11 cellular contexts compared by ENCODE assay signal in the genomic region with DNA sequence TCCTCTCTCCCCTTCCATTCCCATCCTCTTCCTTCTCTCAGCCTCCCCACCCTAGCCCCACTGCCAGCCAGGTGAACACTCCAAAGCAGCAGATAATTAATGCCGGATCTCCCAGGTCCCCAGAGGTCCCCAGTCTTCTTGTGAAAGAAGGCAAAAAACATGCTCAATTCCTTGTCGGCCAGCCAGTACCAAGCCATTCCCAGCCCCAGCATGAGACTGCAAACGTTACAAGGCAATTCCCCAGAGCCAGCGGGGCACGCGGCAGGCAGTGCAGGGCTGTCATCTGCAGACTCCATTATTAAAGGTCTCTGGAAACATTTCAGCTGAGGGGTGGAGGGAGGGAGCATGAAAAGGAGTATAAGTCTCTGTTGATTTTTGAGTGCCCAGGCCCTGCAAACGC.
DNase-seq lines count a peak whose midpoint lies in the region; TF ChIP-seq lines count a peak whose summit lies in the region.
"Had no signal": no experiment of that assay in that cellular context is flagged by ENCODE, and none has a peak within 500 bp of the region (broad histone marks: within the 10 kb centered on the region; RNA-seq: fewer than 3 reads in every experiment).

No MANE protein-coding gene starts in this region.

- H3K4me1 ChIP-seq in ascending aorta (peaks cover 4 to 16% of the 10 kb centered on the region in 2 donors), subcutaneous abdominal adipose tissue (ENCODE audit: control insufficient read depth in 5 of 5, insufficient read depth in 5 of 5, low read length in 5 of 5) (peaks cover 15 to 84% (median 43%) of the 10 kb centered on the region in 5 donors)

- DNase-seq in NCI-H1092 (lab: John Stamatoyannopoulos, UW) (peak; percentile 40), ascending aorta (ENCODE audit: low spot score in 2 of 2) (no peak), left kidney (ENCODE audit: low read depth, low spot score) (peak; percentile 71), NCI-H446 treated with DMSO at 0.1 percent for 48 hours (lab: John Stamatoyannopoulos, UW) (no peak)
- no peak for DNase-seq in activated CD4-positive, CD25-positive, alpha-beta regulatory T cell (lab: John Stamatoyannopoulos, UW)
- DNase-seq in stimulated activated CD4-positive, alpha-beta T cell treated with anti-CD3 and anti-CD28 coated beads, Interleukin-2, amount 100 ng/mL, for 24 hours = no peak
- no peak for DNase-seq in activated effector memory CD4-positive, alpha-beta T cell treated with anti-CD3 and anti-CD28 coated beads, Interleukin-2, amount 50 U/mL, for 16 hours
- DNase-seq: activated naive CD4-positive, alpha-beta T cell treated with anti-CD3 and anti-CD28 coated beads, Interleukin-2, amount 10 ng/mL, durations not matched to agents 7 days and 5 days; NCI-H2029 had no signal

- intact Hi-C loops in ascending aorta (cut with DNase I) = loop anchor here (2.0 to 5.0 kb wide), 2 partner anchors 84 to 106 kb away; no protein-coding TSS in a partner anchor

- no peaks in the 10 kb centered on the region for H3K9me3 ChIP-seq in ascending aorta
- H3K9me3 ChIP-seq in subcutaneous abdominal adipose tissue (ENCODE audit: control insufficient read depth in 5 of 5, low read length in 5 of 5) = no peaks in the 10 kb centered on the region
- H3K9me3 ChIP-seq: ovary had no signal

- no peaks in the 10 kb centered on the region for H3K27me3 ChIP-seq in ascending aorta
- H3K27me3 ChIP-seq in subcutaneous abdominal adipose tissue (ENCODE audit: control insufficient read depth in 5 of 5, insufficient read depth in 4 of 5, low read length in 5 of 5) = no peaks in the 10 kb centered on the region
- H3K27me3 ChIP-seq: ovary had no signal

- no peak for TF ChIP-seq CTCF in ascending aorta (IDR thresholded peaks at IDR 0.05)

- H3K4me3 ChIP-seq in ascending aorta (no peak overlapping the region), subcutaneous abdominal adipose tissue (ENCODE audit: low read depth in 1 of 5, low read length in 5 of 5) (no peak overlapping the region)
- H3K4me3 ChIP-seq: ovary had no signal

- peak overlapping the region in 1 of 5 donors; percentile 7 for H3K9ac ChIP-seq in subcutaneous abdominal adipose tissue (ENCODE audit: low read length in 5 of 5)

- H3K27ac ChIP-seq in ascending aorta = peak overlapping the region; percentile 54 to 58
- peak overlapping the region; percentile 54 for H3K27ac ChIP-seq in subcutaneous abdominal adipose tissue (ENCODE audit: low read depth, low read length)

- H3K36me3 ChIP-seq in ascending aorta (no peaks in the 10 kb centered on the region), subcutaneous abdominal adipose tissue (ENCODE audit: control insufficient read depth in 5 of 5, insufficient read depth in 5 of 5, low read length in 5 of 5) (peaks cover 0 to 2% (median 0%) of the 10 kb centered on the region in 5 donors)
- H3K36me3 ChIP-seq: ovary had no signal

Comparison
In these comparisons a context has a peak if more than half of its experiments do, and no peak if none do; other contexts are left out.
1. DNase-seq: peak in NCI-H1092 (single experiment) and left kidney (single experiment); none in ascending aorta (0 of 2), activated CD4-positive, CD25-positive, alpha-beta regulatory T cell (0 of 4), stimulated activated CD4-positive, alpha-beta T cell treated with anti-CD3 and anti-CD28 coated beads, Interleukin-2, amount 100 ng/mL, for 24 hours (0 of 2), NCI-H446 treated with DMSO at 0.1 percent for 48 hours (single experiment) and activated effector memory CD4-positive, alpha-beta T cell treated with anti-CD3 and anti-CD28 coated beads, Interleukin-2, amount 50 U/mL, for 16 hours (single experiment).